1 cellular context compared by ENCODE assay signal in the genomic region with DNA sequence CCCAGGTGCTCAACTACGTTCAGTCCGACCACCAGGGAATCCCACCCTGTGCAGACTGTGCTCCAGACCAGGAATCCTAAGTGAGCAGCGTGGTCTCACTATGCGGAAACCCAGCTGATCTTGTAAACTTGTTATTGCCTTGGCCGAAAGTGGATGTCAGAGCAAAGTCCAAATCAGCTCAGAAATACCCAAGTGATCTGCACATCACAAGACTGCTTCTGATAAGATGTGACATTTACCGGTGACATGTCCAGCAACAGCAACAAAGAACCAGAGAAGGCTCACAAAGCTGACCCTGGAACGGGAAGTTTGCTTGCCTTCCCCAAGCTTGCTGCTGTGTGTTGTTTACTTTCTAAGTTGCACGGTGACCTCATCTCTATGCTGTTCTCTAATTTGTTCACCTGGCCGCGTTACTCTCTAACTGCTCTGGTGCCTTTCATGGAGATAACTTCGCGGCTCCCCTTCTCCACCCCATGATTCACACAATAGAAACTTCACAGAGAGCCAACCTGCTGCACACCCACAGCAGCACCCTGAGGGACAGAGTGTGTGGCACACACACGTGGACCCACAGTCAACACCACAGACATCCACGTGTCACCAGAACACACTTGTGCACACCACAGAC.
TF ChIP-seq lines count a peak whose summit lies in the region.

No MANE protein-coding gene starts in this region.

TF ChIP-seq in K562, 482 proteins besides CTCF, POLR2A, EP300 and RAD21 (continued from another document and continues in another):
- TF ChIP-seq, protein P1, sequence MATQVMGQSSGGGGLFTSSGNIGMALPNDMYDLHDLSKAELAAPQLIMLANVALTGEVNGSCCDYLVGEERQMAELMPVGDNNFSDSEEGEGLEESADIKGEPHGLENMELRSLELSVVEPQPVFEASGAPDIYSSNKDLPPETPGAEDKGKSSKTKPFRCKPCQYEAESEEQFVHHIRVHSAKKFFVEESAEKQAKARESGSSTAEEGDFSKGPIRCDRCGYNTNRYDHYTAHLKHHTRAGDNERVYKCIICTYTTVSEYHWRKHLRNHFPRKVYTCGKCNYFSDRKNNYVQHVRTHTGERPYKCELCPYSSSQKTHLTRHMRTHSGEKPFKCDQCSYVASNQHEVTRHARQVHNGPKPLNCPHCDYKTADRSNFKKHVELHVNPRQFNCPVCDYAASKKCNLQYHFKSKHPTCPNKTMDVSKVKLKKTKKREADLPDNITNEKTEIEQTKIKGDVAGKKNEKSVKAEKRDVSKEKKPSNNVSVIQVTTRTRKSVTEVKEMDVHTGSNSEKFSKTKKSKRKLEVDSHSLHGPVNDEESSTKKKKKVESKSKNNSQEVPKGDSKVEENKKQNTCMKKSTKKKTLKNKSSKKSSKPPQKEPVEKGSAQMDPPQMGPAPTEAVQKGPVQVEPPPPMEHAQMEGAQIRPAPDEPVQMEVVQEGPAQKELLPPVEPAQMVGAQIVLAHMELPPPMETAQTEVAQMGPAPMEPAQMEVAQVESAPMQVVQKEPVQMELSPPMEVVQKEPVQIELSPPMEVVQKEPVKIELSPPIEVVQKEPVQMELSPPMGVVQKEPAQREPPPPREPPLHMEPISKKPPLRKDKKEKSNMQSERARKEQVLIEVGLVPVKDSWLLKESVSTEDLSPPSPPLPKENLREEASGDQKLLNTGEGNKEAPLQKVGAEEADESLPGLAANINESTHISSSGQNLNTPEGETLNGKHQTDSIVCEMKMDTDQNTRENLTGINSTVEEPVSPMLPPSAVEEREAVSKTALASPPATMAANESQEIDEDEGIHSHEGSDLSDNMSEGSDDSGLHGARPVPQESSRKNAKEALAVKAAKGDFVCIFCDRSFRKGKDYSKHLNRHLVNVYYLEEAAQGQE (CRISPR knock-in tag; IDR thresholded peaks at IDR 0.05; ENCODE audit: low read depth), result no peak
- TF ChIP-seq SMARCA5 (IDR thresholded peaks at IDR 0.05) (no peak), SPI1 (IDR thresholded peaks at IDR 0.05; ENCODE audit: borderline replicate concordance, low read depth, low read length) (no peak), RFX7 (CRISPR knock-in tag; IDR thresholded peaks at IDR 0.05) (no peak), CEBPB (tag; IDR thresholded peaks at IDR 0.05) (no peak), JUND (IDR thresholded peaks at IDR 0.05; ENCODE audit: borderline replicate concordance, low read depth, low read length) (peak; percentile 79), JUND (tag; IDR thresholded peaks at IDR 0.05; ENCODE audit: borderline replicate concordance, low read depth, low read length) (peak; percentile 90), KLF6 (CRISPR knock-in tag; IDR thresholded peaks at IDR 0.05; ENCODE audit: borderline replicate concordance) (no peak), ZFPM2 (CRISPR knock-in tag; IDR thresholded peaks at IDR 0.05) (no peak), U2AF2 (optimal IDR thresholded peaks at IDR 0.05; ENCODE audit: low read depth, low read length) (no peak), CBX2 (IDR thresholded peaks at IDR 0.05; ENCODE audit: insufficient read depth, low read length, poor library complexity, severe bottlenecking) (no peak), ZNF124 (CRISPR knock-in tag; IDR thresholded peaks at IDR 0.05) (no peak), ZNF24 (IDR thresholded peaks at IDR 0.05) (no peak), CC2D1A (IDR thresholded peaks at IDR 0.05) (no peak)
- TF ChIP-seq, protein P2, sequence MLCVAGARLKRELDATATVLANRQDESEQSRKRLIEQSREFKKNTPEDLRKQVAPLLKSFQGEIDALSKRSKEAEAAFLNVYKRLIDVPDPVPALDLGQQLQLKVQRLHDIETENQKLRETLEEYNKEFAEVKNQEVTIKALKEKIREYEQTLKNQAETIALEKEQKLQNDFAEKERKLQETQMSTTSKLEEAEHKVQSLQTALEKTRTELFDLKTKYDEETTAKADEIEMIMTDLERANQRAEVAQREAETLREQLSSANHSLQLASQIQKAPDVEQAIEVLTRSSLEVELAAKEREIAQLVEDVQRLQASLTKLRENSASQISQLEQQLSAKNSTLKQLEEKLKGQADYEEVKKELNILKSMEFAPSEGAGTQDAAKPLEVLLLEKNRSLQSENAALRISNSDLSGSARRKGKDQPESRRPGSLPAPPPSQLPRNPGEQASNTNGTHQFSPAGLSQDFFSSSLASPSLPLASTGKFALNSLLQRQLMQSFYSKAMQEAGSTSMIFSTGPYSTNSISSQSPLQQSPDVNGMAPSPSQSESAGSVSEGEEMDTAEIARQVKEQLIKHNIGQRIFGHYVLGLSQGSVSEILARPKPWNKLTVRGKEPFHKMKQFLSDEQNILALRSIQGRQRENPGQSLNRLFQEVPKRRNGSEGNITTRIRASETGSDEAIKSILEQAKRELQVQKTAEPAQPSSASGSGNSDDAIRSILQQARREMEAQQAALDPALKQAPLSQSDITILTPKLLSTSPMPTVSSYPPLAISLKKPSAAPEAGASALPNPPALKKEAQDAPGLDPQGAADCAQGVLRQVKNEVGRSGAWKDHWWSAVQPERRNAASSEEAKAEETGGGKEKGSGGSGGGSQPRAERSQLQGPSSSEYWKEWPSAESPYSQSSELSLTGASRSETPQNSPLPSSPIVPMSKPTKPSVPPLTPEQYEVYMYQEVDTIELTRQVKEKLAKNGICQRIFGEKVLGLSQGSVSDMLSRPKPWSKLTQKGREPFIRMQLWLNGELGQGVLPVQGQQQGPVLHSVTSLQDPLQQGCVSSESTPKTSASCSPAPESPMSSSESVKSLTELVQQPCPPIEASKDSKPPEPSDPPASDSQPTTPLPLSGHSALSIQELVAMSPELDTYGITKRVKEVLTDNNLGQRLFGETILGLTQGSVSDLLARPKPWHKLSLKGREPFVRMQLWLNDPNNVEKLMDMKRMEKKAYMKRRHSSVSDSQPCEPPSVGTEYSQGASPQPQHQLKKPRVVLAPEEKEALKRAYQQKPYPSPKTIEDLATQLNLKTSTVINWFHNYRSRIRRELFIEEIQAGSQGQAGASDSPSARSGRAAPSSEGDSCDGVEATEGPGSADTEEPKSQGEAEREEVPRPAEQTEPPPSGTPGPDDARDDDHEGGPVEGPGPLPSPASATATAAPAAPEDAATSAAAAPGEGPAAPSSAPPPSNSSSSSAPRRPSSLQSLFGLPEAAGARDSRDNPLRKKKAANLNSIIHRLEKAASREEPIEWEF (CRISPR knock-in tag; IDR thresholded peaks at IDR 0.05), result no peak
- TF ChIP-seq, protein P3, sequence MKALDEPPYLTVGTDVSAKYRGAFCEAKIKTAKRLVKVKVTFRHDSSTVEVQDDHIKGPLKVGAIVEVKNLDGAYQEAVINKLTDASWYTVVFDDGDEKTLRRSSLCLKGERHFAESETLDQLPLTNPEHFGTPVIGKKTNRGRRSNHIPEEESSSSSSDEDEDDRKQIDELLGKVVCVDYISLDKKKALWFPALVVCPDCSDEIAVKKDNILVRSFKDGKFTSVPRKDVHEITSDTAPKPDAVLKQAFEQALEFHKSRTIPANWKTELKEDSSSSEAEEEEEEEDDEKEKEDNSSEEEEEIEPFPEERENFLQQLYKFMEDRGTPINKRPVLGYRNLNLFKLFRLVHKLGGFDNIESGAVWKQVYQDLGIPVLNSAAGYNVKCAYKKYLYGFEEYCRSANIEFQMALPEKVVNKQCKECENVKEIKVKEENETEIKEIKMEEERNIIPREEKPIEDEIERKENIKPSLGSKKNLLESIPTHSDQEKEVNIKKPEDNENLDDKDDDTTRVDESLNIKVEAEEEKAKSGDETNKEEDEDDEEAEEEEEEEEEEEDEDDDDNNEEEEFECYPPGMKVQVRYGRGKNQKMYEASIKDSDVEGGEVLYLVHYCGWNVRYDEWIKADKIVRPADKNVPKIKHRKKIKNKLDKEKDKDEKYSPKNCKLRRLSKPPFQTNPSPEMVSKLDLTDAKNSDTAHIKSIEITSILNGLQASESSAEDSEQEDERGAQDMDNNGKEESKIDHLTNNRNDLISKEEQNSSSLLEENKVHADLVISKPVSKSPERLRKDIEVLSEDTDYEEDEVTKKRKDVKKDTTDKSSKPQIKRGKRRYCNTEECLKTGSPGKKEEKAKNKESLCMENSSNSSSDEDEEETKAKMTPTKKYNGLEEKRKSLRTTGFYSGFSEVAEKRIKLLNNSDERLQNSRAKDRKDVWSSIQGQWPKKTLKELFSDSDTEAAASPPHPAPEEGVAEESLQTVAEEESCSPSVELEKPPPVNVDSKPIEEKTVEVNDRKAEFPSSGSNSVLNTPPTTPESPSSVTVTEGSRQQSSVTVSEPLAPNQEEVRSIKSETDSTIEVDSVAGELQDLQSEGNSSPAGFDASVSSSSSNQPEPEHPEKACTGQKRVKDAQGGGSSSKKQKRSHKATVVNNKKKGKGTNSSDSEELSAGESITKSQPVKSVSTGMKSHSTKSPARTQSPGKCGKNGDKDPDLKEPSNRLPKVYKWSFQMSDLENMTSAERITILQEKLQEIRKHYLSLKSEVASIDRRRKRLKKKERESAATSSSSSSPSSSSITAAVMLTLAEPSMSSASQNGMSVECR (CRISPR knock-in tag; IDR thresholded peaks at IDR 0.05), result no peak
- TF ChIP-seq, protein P4, sequence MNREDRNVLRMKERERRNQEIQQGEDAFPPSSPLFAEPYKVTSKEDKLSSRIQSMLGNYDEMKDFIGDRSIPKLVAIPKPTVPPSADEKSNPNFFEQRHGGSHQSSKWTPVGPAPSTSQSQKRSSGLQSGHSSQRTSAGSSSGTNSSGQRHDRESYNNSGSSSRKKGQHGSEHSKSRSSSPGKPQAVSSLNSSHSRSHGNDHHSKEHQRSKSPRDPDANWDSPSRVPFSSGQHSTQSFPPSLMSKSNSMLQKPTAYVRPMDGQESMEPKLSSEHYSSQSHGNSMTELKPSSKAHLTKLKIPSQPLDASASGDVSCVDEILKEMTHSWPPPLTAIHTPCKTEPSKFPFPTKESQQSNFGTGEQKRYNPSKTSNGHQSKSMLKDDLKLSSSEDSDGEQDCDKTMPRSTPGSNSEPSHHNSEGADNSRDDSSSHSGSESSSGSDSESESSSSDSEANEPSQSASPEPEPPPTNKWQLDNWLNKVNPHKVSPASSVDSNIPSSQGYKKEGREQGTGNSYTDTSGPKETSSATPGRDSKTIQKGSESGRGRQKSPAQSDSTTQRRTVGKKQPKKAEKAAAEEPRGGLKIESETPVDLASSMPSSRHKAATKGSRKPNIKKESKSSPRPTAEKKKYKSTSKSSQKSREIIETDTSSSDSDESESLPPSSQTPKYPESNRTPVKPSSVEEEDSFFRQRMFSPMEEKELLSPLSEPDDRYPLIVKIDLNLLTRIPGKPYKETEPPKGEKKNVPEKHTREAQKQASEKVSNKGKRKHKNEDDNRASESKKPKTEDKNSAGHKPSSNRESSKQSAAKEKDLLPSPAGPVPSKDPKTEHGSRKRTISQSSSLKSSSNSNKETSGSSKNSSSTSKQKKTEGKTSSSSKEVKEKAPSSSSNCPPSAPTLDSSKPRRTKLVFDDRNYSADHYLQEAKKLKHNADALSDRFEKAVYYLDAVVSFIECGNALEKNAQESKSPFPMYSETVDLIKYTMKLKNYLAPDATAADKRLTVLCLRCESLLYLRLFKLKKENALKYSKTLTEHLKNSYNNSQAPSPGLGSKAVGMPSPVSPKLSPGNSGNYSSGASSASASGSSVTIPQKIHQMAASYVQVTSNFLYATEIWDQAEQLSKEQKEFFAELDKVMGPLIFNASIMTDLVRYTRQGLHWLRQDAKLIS (CRISPR knock-in tag; IDR thresholded peaks at IDR 0.05), result no peak
- TF ChIP-seq, protein P5, sequence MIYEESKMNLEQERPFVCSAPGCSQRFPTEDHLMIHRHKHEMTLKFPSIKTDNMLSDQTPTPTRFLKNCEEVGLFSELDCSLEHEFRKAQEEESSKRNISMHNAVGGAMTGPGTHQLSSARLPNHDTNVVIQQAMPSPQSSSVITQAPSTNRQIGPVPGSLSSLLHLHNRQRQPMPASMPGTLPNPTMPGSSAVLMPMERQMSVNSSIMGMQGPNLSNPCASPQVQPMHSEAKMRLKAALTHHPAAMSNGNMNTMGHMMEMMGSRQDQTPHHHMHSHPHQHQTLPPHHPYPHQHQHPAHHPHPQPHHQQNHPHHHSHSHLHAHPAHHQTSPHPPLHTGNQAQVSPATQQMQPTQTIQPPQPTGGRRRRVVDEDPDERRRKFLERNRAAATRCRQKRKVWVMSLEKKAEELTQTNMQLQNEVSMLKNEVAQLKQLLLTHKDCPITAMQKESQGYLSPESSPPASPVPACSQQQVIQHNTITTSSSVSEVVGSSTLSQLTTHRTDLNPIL (CRISPR knock-in tag; IDR thresholded peaks at IDR 0.05), result no peak
- TF ChIP-seq, protein P6, sequence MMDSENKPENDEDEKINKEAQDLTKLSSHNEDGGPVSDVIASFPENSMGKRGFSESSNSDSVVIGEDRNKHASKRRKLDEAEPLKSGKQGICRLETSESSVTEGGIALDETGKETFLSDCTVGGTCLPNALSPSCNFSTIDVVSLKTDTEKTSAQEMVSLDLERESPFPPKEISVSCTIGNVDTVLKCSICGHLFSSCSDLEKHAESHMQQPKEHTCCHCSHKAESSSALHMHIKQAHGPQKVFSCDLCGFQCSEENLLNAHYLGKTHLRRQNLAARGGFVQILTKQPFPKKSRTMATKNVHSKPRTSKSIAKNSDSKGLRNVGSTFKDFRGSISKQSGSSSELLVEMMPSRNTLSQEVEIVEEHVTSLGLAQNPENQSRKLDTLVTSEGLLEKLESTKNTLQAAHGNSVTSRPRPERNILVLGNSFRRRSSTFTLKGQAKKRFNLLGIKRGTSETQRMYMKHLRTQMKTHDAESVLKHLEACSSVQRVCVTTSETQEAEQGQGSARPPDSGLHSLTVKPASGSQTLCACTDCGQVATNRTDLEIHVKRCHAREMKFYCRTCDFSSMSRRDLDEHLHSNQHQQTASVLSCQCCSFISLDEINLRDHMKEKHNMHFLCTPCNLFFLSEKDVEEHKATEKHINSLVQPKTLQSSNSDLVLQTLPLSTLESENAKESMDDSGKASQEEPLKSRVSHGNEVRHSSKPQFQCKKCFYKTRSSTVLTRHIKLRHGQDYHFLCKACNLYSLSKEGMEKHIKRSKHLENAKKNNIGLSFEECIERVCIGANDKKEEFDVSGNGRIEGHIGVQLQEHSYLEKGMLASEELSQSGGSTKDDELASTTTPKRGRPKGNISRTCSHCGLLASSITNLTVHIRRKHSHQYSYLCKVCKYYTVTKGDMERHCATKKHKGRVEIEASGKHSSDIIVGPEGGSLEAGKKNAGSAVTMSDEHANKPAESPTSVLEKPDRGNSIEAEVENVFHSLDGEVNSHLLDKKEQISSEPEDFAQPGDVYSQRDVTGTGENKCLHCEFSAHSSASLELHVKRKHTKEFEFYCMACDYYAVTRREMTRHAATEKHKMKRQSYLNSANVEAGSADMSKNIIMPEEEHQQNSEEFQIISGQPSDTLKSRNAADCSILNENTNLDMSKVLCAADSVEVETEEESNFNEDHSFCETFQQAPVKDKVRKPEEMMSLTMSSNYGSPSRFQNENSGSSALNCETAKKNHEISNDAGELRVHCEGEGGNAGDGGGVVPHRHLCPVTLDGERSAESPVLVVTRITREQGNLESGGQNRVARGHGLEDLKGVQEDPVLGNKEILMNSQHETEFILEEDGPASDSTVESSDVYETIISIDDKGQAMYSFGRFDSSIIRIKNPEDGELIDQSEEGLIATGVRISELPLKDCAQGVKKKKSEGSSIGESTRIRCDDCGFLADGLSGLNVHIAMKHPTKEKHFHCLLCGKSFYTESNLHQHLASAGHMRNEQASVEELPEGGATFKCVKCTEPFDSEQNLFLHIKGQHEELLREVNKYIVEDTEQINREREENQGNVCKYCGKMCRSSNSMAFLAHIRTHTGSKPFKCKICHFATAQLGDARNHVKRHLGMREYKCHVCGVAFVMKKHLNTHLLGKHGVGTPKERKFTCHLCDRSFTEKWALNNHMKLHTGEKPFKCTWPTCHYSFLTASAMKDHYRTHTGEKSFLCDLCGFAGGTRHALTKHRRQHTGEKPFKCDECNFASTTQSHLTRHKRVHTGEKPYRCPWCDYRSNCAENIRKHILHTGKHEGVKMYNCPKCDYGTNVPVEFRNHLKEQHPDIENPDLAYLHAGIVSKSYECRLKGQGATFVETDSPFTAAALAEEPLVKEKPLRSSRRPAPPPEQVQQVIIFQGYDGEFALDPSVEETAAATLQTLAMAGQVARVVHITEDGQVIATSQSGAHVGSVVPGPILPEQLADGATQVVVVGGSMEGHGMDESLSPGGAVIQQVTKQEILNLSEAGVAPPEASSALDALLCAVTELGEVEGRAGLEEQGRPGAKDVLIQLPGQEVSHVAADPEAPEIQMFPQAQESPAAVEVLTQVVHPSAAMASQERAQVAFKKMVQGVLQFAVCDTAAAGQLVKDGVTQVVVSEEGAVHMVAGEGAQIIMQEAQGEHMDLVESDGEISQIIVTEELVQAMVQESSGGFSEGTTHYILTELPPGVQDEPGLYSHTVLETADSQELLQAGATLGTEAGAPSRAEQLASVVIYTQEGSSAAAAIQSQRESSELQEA (IDR thresholded peaks at IDR 0.05; ENCODE audit: low read depth), result no peak
